In genomic region chr3:52721742-52722033, GRCh38 we compare ENCODE assay signal across 1 cellular context.
TF ChIP-seq lines count a peak whose summit lies in the region.

No MANE protein-coding gene starts in this region.

TF ChIP-seq in HepG2, 621 proteins besides CTCF, POLR2A, EP300 and RAD21:
- TF ChIP-seq FOXK1 (CRISPR knock-in tag; IDR thresholded peaks at IDR 0.05; ENCODE audit: borderline replicate concordance, low read depth) = no peak
- no peak for TF ChIP-seq ZNF570 (CRISPR knock-in tag; IDR thresholded peaks at IDR 0.05; ENCODE audit: borderline replicate concordance)
- no peak for TF ChIP-seq TIGD3 (CRISPR knock-in tag; IDR thresholded peaks at IDR 0.05; ENCODE audit: borderline replicate concordance)
- no peak for TF ChIP-seq HNRNPK (IDR thresholded peaks at IDR 0.05; ENCODE audit: low read depth, low read length, poor library complexity, severe bottlenecking)
- no peak for TF ChIP-seq HBP1 (CRISPR knock-in tag; IDR thresholded peaks at IDR 0.05; ENCODE audit: low read depth)
TF ChIP-seq in HepG2: peak in this region for 0.
